Comparison of ENCODE assay signal across 8 cellular contexts in the genomic region with DNA sequence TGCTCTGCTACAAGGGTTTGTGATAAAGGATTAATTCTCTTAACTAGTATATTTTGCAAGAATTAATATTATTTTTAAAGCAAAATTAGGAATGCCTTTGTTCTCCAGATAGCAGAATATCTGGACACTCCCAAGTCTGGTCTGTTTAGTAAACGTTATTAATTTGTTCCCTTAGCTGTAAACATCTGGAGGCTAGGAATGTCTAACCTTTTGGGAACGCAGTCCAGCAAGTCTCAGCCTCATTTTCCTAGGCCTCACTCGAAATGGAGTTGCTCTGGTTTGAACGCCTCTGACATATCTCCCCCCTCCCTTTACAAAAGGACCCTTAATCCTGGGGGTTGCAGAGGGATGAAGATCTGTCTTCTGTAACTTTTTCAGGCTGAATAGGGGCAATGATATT. TPM values are rescaled to one million over a fixed set of nuclear protein-coding genes. Genes with fewer than 3 reads are reported as not detected.
"Had no signal": no experiment of that assay in that cellular context is flagged by ENCODE, and none has a peak within 500 bp of the region (broad histone marks: within the 10 kb centered on the region; RNA-seq: fewer than 3 reads in every experiment).

No MANE protein-coding gene starts in this region.

- H3K4me3 ChIP-seq: GM12878 had no signal

- DNase-seq: GDM1, GF-D8 had no signal

- FAIRE-seq: G401.6, GM12878, GM12891, GM12892, GM18507, GM19239 had no signal

RNA-seq across cellular contexts. Expression of gene WNT7A, which starts 59.3 kb away (rescaled TPM):
- polyA plus RNA-seq: GM12878 had no signal
